Comparison of ENCODE assay signal across 1 cellular context in the genomic region with DNA sequence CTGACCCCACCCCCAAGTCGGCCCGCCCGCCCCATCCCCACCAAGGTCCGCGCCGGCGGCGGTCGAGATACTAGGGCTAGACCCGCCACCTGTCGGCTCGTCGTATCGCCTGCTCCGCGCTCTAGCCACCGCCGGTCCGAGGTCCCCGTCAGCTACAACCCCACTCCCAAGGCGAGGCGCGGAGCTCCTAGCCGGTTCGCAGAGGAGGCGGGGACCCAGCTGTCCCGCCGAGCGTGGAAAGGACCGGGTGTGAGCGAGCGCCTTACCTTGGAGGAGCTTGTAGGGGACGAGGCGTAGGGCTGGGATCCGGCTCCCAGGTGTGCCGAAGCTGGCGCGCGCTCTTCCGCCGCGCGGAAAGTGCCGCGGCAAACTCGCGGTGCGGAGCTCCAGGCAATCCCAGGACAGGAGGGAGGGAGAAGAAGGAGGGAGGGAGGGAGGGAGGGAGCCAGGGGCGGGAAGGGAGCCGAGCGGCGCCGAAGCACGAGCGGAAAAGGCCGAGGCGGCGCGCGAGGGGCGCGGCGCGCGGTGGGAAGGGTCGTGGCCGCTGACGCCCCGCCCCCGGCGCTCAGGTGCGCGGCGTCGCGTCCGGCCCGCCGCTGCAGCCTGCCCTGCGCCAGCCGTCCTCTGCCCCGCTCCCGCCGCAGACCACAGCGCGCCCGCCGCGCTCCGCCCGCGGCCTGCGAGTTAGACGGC.
TF ChIP-seq lines count a peak whose summit lies in the region.

A gene with protein sequence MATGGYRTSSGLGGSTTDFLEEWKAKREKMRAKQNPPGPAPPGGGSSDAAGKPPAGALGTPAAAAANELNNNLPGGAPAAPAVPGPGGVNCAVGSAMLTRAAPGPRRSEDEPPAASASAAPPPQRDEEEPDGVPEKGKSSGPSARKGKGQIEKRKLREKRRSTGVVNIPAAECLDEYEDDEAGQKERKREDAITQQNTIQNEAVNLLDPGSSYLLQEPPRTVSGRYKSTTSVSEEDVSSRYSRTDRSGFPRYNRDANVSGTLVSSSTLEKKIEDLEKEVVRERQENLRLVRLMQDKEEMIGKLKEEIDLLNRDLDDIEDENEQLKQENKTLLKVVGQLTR (minus strand): TSS at position 359 of the 693 bp plus-strand sequence. CDS start 720 bp downstream, outside the sequence.

TF ChIP-seq in HepG2, 621 proteins besides CTCF, POLR2A, EP300 and RAD21 (continued from another document and continues in another):
- TF ChIP-seq, protein P1, sequence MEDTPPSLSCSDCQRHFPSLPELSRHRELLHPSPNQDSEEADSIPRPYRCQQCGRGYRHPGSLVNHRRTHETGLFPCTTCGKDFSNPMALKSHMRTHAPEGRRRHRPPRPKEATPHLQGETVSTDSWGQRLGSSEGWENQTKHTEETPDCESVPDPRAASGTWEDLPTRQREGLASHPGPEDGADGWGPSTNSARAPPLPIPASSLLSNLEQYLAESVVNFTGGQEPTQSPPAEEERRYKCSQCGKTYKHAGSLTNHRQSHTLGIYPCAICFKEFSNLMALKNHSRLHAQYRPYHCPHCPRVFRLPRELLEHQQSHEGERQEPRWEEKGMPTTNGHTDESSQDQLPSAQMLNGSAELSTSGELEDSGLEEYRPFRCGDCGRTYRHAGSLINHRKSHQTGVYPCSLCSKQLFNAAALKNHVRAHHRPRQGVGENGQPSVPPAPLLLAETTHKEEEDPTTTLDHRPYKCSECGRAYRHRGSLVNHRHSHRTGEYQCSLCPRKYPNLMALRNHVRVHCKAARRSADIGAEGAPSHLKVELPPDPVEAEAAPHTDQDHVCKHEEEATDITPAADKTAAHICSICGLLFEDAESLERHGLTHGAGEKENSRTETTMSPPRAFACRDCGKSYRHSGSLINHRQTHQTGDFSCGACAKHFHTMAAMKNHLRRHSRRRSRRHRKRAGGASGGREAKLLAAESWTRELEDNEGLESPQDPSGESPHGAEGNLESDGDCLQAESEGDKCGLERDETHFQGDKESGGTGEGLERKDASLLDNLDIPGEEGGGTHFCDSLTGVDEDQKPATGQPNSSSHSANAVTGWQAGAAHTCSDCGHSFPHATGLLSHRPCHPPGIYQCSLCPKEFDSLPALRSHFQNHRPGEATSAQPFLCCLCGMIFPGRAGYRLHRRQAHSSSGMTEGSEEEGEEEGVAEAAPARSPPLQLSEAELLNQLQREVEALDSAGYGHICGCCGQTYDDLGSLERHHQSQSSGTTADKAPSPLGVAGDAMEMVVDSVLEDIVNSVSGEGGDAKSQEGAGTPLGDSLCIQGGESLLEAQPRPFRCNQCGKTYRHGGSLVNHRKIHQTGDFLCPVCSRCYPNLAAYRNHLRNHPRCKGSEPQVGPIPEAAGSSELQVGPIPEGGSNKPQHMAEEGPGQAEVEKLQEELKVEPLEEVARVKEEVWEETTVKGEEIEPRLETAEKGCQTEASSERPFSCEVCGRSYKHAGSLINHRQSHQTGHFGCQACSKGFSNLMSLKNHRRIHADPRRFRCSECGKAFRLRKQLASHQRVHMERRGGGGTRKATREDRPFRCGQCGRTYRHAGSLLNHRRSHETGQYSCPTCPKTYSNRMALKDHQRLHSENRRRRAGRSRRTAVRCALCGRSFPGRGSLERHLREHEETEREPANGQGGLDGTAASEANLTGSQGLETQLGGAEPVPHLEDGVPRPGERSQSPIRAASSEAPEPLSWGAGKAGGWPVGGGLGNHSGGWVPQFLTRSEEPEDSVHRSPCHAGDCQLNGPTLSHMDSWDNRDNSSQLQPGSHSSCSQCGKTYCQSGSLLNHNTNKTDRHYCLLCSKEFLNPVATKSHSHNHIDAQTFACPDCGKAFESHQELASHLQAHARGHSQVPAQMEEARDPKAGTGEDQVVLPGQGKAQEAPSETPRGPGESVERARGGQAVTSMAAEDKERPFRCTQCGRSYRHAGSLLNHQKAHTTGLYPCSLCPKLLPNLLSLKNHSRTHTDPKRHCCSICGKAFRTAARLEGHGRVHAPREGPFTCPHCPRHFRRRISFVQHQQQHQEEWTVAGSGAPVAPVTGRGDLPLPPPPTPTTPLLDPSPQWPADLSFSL (CRISPR knock-in tag; IDR thresholded peaks at IDR 0.05): no peak
- TF ChIP-seq SIX4 (CRISPR knock-in tag; IDR thresholded peaks at IDR 0.05): no peak
- no peak for TF ChIP-seq NFATC3 (CRISPR knock-in tag; IDR thresholded peaks at IDR 0.05)
- no peak; the same call in 1 of the 2 replicates for TF ChIP-seq ZSCAN21 (CRISPR knock-in tag; IDR thresholded peaks at IDR 0.05; ENCODE audit: borderline replicate concordance)
- 0 out of 2 replicates have a peak, but pooled peaks have one; percentile 1 for TF ChIP-seq ZNF292 (CRISPR knock-in tag; IDR thresholded peaks at IDR 0.05; ENCODE audit: borderline replicate concordance, low read depth)
- TF ChIP-seq, protein P2, sequence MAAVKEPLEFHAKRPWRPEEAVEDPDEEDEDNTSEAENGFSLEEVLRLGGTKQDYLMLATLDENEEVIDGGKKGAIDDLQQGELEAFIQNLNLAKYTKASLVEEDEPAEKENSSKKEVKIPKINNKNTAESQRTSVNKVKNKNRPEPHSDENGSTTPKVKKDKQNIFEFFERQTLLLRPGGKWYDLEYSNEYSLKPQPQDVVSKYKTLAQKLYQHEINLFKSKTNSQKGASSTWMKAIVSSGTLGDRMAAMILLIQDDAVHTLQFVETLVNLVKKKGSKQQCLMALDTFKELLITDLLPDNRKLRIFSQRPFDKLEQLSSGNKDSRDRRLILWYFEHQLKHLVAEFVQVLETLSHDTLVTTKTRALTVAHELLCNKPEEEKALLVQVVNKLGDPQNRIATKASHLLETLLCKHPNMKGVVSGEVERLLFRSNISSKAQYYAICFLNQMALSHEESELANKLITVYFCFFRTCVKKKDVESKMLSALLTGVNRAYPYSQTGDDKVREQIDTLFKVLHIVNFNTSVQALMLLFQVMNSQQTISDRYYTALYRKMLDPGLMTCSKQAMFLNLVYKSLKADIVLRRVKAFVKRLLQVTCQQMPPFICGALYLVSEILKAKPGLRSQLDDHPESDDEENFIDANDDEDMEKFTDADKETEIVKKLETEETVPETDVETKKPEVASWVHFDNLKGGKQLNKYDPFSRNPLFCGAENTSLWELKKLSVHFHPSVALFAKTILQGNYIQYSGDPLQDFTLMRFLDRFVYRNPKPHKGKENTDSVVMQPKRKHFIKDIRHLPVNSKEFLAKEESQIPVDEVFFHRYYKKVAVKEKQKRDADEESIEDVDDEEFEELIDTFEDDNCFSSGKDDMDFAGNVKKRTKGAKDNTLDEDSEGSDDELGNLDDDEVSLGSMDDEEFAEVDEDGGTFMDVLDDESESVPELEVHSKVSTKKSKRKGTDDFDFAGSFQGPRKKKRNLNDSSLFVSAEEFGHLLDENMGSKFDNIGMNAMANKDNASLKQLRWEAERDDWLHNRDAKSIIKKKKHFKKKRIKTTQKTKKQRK (IDR thresholded peaks at IDR 0.05; ENCODE audit: low read length): no peak
- no peak for TF ChIP-seq DNMT3B (CRISPR knock-in tag; conservative IDR thresholded peaks at IDR 0.05)
- no peak for TF ChIP-seq NRL (CRISPR knock-in tag; IDR thresholded peaks at IDR 0.05; ENCODE audit: borderline replicate concordance)
- no peak; the same call in 1 of the 2 replicates for TF ChIP-seq SOX13 (IDR thresholded peaks at IDR 0.05)
- no peak; a peak in 1 of 4 replicates for TF ChIP-seq SOX13 (CRISPR knock-in tag; conservative IDR thresholded peaks at IDR 0.05 in 1 of 2, IDR thresholded peaks at IDR 0.05 in 1 of 2)
- peak; percentile 59; the same call in 1 of the 2 replicates for TF ChIP-seq ZNF441 (CRISPR knock-in tag; IDR thresholded peaks at IDR 0.05; ENCODE audit: borderline replicate concordance)
- TF ChIP-seq KDM2A (CRISPR knock-in tag; IDR thresholded peaks at IDR 0.05; ENCODE audit: borderline replicate concordance, low read depth): peak; percentile 71; the same call in 1 of the 2 replicates
- TF ChIP-seq, protein P3, sequence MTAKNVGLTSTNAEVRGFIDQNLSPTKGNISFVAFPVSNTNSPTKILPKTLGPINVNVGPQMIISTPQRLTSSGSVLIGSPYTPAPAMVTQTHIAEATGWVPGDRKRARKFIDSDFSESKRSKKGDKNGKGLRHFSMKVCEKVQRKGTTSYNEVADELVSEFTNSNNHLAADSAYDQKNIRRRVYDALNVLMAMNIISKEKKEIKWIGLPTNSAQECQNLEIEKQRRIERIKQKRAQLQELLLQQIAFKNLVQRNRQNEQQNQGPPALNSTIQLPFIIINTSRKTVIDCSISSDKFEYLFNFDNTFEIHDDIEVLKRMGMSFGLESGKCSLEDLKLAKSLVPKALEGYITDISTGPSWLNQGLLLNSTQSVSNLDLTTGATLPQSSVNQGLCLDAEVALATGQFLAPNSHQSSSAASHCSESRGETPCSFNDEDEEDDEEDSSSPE (CRISPR knock-in tag; IDR thresholded peaks at IDR 0.05): peak; percentile 65
- TF ChIP-seq, protein P4, sequence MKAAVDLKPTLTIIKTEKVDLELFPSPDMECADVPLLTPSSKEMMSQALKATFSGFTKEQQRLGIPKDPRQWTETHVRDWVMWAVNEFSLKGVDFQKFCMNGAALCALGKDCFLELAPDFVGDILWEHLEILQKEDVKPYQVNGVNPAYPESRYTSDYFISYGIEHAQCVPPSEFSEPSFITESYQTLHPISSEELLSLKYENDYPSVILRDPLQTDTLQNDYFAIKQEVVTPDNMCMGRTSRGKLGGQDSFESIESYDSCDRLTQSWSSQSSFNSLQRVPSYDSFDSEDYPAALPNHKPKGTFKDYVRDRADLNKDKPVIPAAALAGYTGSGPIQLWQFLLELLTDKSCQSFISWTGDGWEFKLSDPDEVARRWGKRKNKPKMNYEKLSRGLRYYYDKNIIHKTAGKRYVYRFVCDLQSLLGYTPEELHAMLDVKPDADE (CRISPR knock-in tag; IDR thresholded peaks at IDR 0.05): no peak
- no peak for TF ChIP-seq ZMYM3 (CRISPR knock-in tag; IDR thresholded peaks at IDR 0.05)
- no peak for TF ChIP-seq ZNF569 (CRISPR knock-in tag; IDR thresholded peaks at IDR 0.05; ENCODE audit: borderline replicate concordance)
- 0 out of 2 replicates have a peak, but pooled peaks have one; percentile 23 for TF ChIP-seq ZNF605 (CRISPR knock-in tag; IDR thresholded peaks at IDR 0.05)
- TF ChIP-seq, protein P5, sequence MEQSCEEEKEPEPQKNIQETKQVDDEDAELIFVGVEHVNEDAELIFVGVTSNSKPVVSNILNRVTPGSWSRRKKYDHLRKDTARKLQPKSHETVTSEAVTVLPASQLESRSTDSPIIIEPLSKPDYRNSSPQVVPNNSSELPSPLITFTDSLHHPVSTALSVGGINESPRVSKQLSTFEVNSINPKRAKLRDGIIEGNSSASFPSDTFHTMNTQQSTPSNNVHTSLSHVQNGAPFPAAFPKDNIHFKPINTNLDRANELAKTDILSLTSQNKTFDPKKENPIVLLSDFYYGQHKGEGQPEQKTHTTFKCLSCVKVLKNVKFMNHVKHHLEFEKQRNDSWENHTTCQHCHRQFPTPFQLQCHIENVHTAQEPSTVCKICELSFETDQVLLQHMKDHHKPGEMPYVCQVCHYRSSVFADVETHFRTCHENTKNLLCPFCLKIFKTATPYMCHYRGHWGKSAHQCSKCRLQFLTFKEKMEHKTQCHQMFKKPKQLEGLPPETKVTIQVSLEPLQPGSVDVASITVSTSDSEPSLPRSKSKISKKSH (CRISPR knock-in tag; IDR thresholded peaks at IDR 0.05; ENCODE audit: borderline replicate concordance): no peak
- no peak for TF ChIP-seq ZNF879 (CRISPR knock-in tag; IDR thresholded peaks at IDR 0.05)
- TF ChIP-seq, protein P6, sequence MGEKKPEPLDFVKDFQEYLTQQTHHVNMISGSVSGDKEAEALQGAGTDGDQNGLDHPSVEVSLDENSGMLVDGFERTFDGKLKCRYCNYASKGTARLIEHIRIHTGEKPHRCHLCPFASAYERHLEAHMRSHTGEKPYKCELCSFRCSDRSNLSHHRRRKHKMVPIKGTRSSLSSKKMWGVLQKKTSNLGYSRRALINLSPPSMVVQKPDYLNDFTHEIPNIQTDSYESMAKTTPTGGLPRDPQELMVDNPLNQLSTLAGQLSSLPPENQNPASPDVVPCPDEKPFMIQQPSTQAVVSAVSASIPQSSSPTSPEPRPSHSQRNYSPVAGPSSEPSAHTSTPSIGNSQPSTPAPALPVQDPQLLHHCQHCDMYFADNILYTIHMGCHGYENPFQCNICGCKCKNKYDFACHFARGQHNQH (CRISPR knock-in tag; IDR thresholded peaks at IDR 0.05): peak; percentile 18; the same call in 1 of the 2 replicates
- TF ChIP-seq, protein P7, sequence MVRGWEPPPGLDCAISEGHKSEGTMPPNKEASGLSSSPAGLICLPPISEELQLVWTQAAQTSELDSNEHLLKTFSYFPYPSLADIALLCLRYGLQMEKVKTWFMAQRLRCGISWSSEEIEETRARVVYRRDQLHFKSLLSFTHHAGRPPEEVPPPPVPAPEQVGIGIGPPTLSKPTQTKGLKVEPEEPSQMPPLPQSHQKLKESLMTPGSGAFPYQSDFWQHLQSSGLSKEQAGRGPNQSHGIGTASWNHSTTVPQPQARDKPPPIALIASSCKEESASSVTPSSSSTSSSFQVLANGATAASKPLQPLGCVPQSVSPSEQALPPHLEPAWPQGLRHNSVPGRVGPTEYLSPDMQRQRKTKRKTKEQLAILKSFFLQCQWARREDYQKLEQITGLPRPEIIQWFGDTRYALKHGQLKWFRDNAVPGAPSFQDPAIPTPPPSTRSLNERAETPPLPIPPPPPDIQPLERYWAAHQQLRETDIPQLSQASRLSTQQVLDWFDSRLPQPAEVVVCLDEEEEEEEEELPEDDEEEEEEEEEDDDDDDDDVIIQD (CRISPR knock-in tag; IDR thresholded peaks at IDR 0.05; ENCODE audit: low read depth): peak; percentile 52; the same call in 1 of the 2 replicates
- 0 out of 2 replicates have a peak, but pooled peaks have one; percentile 23 for TF ChIP-seq ZNF776 (CRISPR knock-in tag; IDR thresholded peaks at IDR 0.05)
- TF ChIP-seq ZNF747 (CRISPR knock-in tag; IDR thresholded peaks at IDR 0.05; ENCODE audit: borderline replicate concordance): no peak
- TF ChIP-seq KDM5B (CRISPR knock-in tag; IDR thresholded peaks at IDR 0.05; ENCODE audit: borderline replicate concordance): peak; percentile 64
- TF ChIP-seq SNRNP70 (IDR thresholded peaks at IDR 0.05; ENCODE audit: low read depth, low read length): no peak
- no peak for TF ChIP-seq ZNF264 (CRISPR knock-in tag; IDR thresholded peaks at IDR 0.05)
- no peak for TF ChIP-seq ZFYVE20 (CRISPR knock-in tag; IDR thresholded peaks at IDR 0.05; ENCODE audit: borderline replicate concordance, low read depth)
- no peak for TF ChIP-seq TAF15 (IDR thresholded peaks at IDR 0.05; ENCODE audit: low read depth, low read length, poor library complexity, severe bottlenecking)
- TF ChIP-seq ZNF230 (CRISPR knock-in tag; IDR thresholded peaks at IDR 0.05): no peak
- no peak for TF ChIP-seq GLI4 (CRISPR knock-in tag; IDR thresholded peaks at IDR 0.05; ENCODE audit: borderline replicate concordance)
- no peak for TF ChIP-seq ZSCAN30 (CRISPR knock-in tag; IDR thresholded peaks at IDR 0.05)
- no peak; the same call in 1 of the 2 replicates for TF ChIP-seq KMT2A (CRISPR knock-in tag; IDR thresholded peaks at IDR 0.05)
- no peak for TF ChIP-seq JUN (CRISPR knock-in tag; IDR thresholded peaks at IDR 0.05)
- peak; percentile 58 for TF ChIP-seq HDAC1 (CRISPR knock-in tag; IDR thresholded peaks at IDR 0.05)
- no peak for TF ChIP-seq ZBTB8A (CRISPR knock-in tag; IDR thresholded peaks at IDR 0.05; ENCODE audit: borderline replicate concordance, low read depth)
- TF ChIP-seq SP1 (IDR thresholded peaks at IDR 0.05): no peak
- TF ChIP-seq SP1 (CRISPR knock-in tag; IDR thresholded peaks at IDR 0.05): 0 out of 2 replicates have a peak, but pooled peaks have one; percentile 5
